ENCODE assay signal across 8 cellular contexts in the genomic region with DNA sequence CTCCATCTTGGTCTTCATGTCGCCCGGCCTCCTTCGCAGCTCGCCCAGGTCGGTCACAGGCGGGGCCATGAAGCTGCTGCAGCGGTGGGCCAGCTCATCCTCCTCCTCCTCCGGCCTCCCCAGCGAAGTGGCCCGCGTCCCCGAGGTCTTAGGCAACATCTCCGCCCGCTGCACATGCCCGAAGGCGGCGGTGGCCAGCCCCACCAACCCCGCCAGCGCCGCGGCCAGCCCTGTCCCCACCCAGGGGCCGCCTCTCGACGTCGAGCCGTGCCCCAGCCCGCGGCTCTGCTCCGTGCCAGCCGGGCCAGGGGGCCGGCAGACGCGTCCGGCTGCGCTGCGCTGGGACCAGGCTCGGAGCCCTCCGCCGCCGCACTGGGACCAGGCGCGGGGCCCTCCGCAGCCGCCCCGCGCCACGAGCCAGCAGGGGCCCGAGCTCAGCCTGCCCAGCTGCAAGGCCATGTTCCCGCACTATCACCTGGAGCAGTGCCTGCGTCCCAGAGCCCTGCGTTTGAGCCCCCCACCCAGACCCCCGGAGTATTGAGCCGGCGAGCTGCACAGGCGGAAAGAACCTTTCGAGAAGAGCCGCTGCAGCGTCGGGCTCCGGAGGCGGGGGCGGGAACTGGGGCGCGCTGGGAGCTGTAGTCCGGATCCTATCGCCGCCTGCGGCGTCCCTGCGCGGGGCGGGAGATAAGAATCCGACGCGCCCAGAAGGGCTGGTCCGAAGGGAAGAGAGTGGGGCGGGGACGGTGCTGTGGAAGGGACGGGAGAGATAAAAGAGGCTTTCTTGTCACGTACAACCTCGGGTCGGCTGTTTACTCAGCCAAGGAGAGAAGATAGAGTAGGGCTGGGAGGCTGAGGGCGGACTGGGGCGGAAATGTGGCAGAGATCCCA. TPM values are rescaled to one million over a fixed set of nuclear protein-coding genes. Genes with fewer than 3 reads are reported as not detected.
DNase-seq lines count a peak whose midpoint lies in the region; ATAC-seq lines count a peak whose summit lies in the region.

A gene (minus strand): TSS at position 566 of the 891 bp plus-strand sequence. CDS start 107 bp downstream, at position 459.

- H3K27me3 ChIP-seq in CD4-positive, CD25-positive, alpha-beta regulatory T cell (ENCODE audit: control insufficient read depth, insufficient read depth, low read length): peaks cover 4% of the 10 kb centered on the region

- peak; percentile 74 to 94 (median 75) for DNase-seq in CD4-positive, CD25-positive, alpha-beta regulatory T cell
- DNase-seq in NCI-H82 (lab: John Stamatoyannopoulos, UW) (peak; percentile 95), lung microvascular endothelial cell (ENCODE audit: low read depth in 2 of 2) (peak; percentile 87 to 89)
- peak; percentile 94 for DNase-seq in activated CD8-positive, alpha-beta T cell treated with anti-CD3 and anti-CD28 coated beads, Interleukin-2, amount 10 ng/mL, durations not matched to agents 7 days and 5 days
- peak; percentile 74 for DNase-seq in effector CD4-positive, alpha-beta T cell
- peak; percentile 70 to 75 (median 72) for DNase-seq in stimulated activated CD4-positive, alpha-beta T cell treated with anti-CD3 and anti-CD28 coated beads, TNF-alpha, amount 100 ng/mL, for 4 hours (ENCODE audit: low read depth in 3 of 3)

- no peaks in the 10 kb centered on the region for H3K9me3 ChIP-seq in CD4-positive, CD25-positive, alpha-beta regulatory T cell (ENCODE audit: control insufficient read depth in 2 of 2, low read length in 2 of 2)

- peak; percentile 94 to 96 for ATAC-seq in CD4-positive, CD25-positive, alpha-beta regulatory T cell (ENCODE audit: low read depth in 2 of 2)
- ATAC-seq in GM19397 (IDR thresholded peaks at IDR 0.05; ENCODE audit: unreplicated experiment) (peak; percentile 93), HG03565 (IDR thresholded peaks at IDR 0.05; ENCODE audit: unreplicated experiment) (peak; percentile 89)
- ATAC-seq in activated CD8-positive, alpha-beta T cell treated with anti-CD3 and anti-CD28 coated beads, Interleukin-2, amount 10 ng/mL, durations not matched to agents 7 days and 5 days: peak; percentile 99

- peak within 1 kb of the TSS; percentile 34 to 96 (median 93) for H3K27ac Mint-ChIP-seq in CD4-positive, CD25-positive, alpha-beta regulatory T cell
- H3K27ac Mint-ChIP-seq in activated CD8-positive, alpha-beta T cell treated with anti-CD3 and anti-CD28 coated beads, Interleukin-2, amount 10 ng/mL, durations not matched to agents 7 days and 5 days: peak within 1 kb of the TSS; percentile 94

- H3K27ac ChIP-seq in CD4-positive, CD25-positive, alpha-beta regulatory T cell (ENCODE audit: insufficient read depth, low read length, poor library complexity, severe bottlenecking): peak within 1 kb of the TSS; percentile 67

- peak within 1 kb of the TSS; percentile 83 for H3K4me3 ChIP-seq in CD4-positive, CD25-positive, alpha-beta regulatory T cell (ENCODE audit: low read depth, low read length)

- peaks cover 24% of the 10 kb centered on the region for H3K4me1 ChIP-seq in CD4-positive, CD25-positive, alpha-beta regulatory T cell (ENCODE audit: control insufficient read depth, insufficient read depth, low read length, poor library complexity, severe bottlenecking)

- H3K36me3 Mint-ChIP-seq in CD4-positive, CD25-positive, alpha-beta regulatory T cell: peaks cover 13% of the 10 kb centered on the region
- peaks cover 40% of the 10 kb centered on the region for H3K36me3 Mint-ChIP-seq in activated CD8-positive, alpha-beta T cell treated with anti-CD3 and anti-CD28 coated beads, Interleukin-2, amount 10 ng/mL, durations not matched to agents 7 days and 5 days (ENCODE audit: low read depth)

- H3K9me3 Mint-ChIP-seq in CD4-positive, CD25-positive, alpha-beta regulatory T cell: no peaks in the 10 kb centered on the region
- no peaks in the 10 kb centered on the region for H3K9me3 Mint-ChIP-seq in activated CD8-positive, alpha-beta T cell treated with anti-CD3 and anti-CD28 coated beads, Interleukin-2, amount 10 ng/mL, durations not matched to agents 7 days and 5 days (ENCODE audit: insufficient read depth)

- POLR2A ChIA-PET in activated CD8-positive, alpha-beta T cell treated with anti-CD3 and anti-CD28 coated beads, Interleukin-2, amount 10 ng/mL, durations not matched to agents 7 days and 5 days (lab: Charles Lee): interaction anchor here (0.6 to 5.6 kb wide), 21 partner anchors 9 to 1113 kb away, joined by 3 to 49 read pairs (median 4); a partner anchor contains a TSS

- H3K4me3 Mint-ChIP-seq in CD4-positive, CD25-positive, alpha-beta regulatory T cell: peak within 1 kb of the TSS; percentile 92 to 99 (median 98)
- peak within 1 kb of the TSS; percentile 90 for H3K4me3 Mint-ChIP-seq in activated CD8-positive, alpha-beta T cell treated with anti-CD3 and anti-CD28 coated beads, Interleukin-2, amount 10 ng/mL, durations not matched to agents 7 days and 5 days

- H3K27me3 Mint-ChIP-seq in CD4-positive, CD25-positive, alpha-beta regulatory T cell: peaks cover 9% of the 10 kb centered on the region
- peaks cover 3% of the 10 kb centered on the region for H3K27me3 Mint-ChIP-seq in activated CD8-positive, alpha-beta T cell treated with anti-CD3 and anti-CD28 coated beads, Interleukin-2, amount 10 ng/mL, durations not matched to agents 7 days and 5 days (ENCODE audit: low read depth)

- CTCF ChIA-PET in activated CD8-positive, alpha-beta T cell treated with anti-CD3 and anti-CD28 coated beads, Interleukin-2, amount 10 ng/mL, durations not matched to agents 7 days and 5 days (lab: Charles Lee): interaction anchor here (0.9 to 6.9 kb wide), 12 partner anchors 9 to 553 kb away, joined by 3 to 40 read pairs (median 4); a partner anchor contains a TSS

- H3K4me1 Mint-ChIP-seq in CD4-positive, CD25-positive, alpha-beta regulatory T cell: peaks cover 20 to 51% (median 38%) of the 10 kb centered on the region in 4 donors
- peaks cover 54% of the 10 kb centered on the region for H3K4me1 Mint-ChIP-seq in activated CD8-positive, alpha-beta T cell treated with anti-CD3 and anti-CD28 coated beads, Interleukin-2, amount 10 ng/mL, durations not matched to agents 7 days and 5 days (ENCODE audit: low read depth)

- H3K36me3 ChIP-seq in CD4-positive, CD25-positive, alpha-beta regulatory T cell (ENCODE audit: control insufficient read depth, insufficient read depth, low read length): peaks cover 22% of the 10 kb centered on the region

RNA-seq across cellular contexts. Expression of the gene that starts here (rescaled TPM):
- 22.8 TPM for total RNA-seq in CD4-positive, CD25-positive, alpha-beta regulatory T cell
- 1 to 10 TPM; 7.1 to 9.5 (median 7.2) TPM for polyA plus RNA-seq in CD4-positive, CD25-positive, alpha-beta regulatory T cell
- total RNA-seq in activated CD8-positive, alpha-beta T cell treated with anti-CD3 and anti-CD28 coated beads, Interleukin-2, amount 10 ng/mL, durations not matched to agents 7 days and 5 days: 10 to 100 TPM; 63.8 to 65.3 TPM
- total RNA-seq in lung microvascular endothelial cell: 15.7 and 16.9 TPM in 2 replicates

Comparison
In these comparisons a context has a peak if more than half of its experiments do, and no peak if none do; other contexts are left out.
1. Peak in every context shown above with its lines: DNase-seq, ATAC-seq, H3K4me3 ChIP-seq and H3K27ac ChIP-seq.